ENCODE assay signal across 8 cellular contexts in the genomic region with DNA sequence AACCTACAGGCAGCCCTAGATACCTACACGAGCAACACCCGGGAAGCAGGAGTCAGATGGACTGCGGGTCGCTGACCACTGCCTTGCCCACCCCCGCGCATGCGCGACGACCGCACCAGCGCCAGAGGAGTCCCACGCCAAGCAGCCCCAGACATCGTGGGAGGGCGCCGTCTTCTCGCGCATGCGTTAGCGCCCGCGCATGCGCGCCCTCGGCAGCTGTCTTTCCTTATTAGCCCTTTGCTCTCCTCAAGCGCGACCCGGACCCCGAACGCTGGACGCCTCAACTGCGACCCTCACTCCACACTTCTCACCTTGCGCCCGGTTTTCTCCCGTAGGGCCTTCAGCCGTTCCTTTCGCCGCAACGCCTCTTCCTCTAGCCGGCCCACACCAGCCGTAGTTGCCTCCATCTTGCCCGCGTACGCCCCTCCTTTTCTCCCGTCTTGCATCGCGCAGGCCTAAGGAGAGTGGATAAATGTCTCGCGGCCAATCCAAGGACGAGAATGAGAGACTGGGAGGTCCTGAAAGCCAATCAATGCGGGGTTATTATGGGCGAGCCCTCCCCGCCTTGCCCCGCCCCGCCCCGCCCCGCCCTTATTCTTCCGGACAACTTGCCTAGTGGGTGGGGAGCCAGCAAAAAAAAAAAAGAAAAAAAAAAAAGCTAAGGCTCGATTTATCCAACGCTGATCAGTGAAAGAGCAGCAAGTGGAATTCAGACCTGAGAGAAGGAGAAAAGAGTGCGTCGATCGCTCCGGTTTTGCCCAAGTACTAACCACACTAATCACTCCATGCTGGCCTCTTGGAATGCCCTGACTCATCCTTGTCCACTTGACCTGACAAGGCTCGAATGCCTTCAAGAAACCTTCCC. TPM values are rescaled to one million over a fixed set of nuclear protein-coding genes. Genes with fewer than 3 reads are reported as not detected.
DNase-seq lines count a peak whose midpoint lies in the region; ATAC-seq and TF ChIP-seq lines count a peak whose summit lies in the region.

A gene (minus strand): TSS at position 420 of the 865 bp plus-strand sequence. CDS start 13 bp downstream, at position 407.

- peak within 1 kb of the TSS; percentile 99 for H3K27ac Mint-ChIP-seq in chondrocyte (ENCODE audit: unreplicated experiment)

- no peaks in the 10 kb centered on the region for H3K36me3 Mint-ChIP-seq in chondrocyte (ENCODE audit: low read depth)

- peaks cover 58% of the 10 kb centered on the region for H3K4me1 Mint-ChIP-seq in chondrocyte (ENCODE audit: low read depth)

- peak within 1 kb of the TSS; percentile 56 for H3K4me3 ChIP-seq in kidney epithelial cell (ENCODE audit: low read depth, low read length)

- ATAC-seq in GM19043 (IDR thresholded peaks at IDR 0.05; ENCODE audit: low read depth, unreplicated experiment) (peak; percentile 58), HG03378 (IDR thresholded peaks at IDR 0.05; ENCODE audit: unreplicated experiment) (peak; percentile 57)

- H3K36me3 ChIP-seq in kidney epithelial cell (ENCODE audit: control insufficient read depth, insufficient read depth, low read length) = no peaks in the 10 kb centered on the region

- TF ChIP-seq CTCF in AG09319 (IDR thresholded peaks at IDR 0.05; ENCODE audit: low read depth, low read length) (no peak), chondrocyte (IDR thresholded peaks at IDR 0.05) (no peak), kidney epithelial cell (IDR thresholded peaks at IDR 0.05; ENCODE audit: insufficient read depth, low read length, poor library complexity, severe bottlenecking) (no peak)

- H3K27me3 Mint-ChIP-seq in chondrocyte (ENCODE audit: low read depth) = no peaks in the 10 kb centered on the region

- no peaks in the 10 kb centered on the region for H3K27me3 ChIP-seq in kidney epithelial cell (ENCODE audit: control insufficient read depth, insufficient read depth, low read length)

- H3K9me3 Mint-ChIP-seq in chondrocyte (ENCODE audit: low read depth) = no peaks in the 10 kb centered on the region

- DNase-seq in AG09319 (ENCODE audit: extremely low read depth, low read depth) = peak; percentile 98
- peak; percentile 83 for DNase-seq in NCI-H510A (lab: John Stamatoyannopoulos, UW)
- peak; percentile 82 to 86 for DNase-seq in activated CD4-positive, alpha-beta T cell treated with anti-CD3 and anti-CD28 coated beads for 24 hours (ENCODE audit: low read depth in 2 of 2)
- DNase-seq in chondrocyte (ENCODE audit: low spot score) = peak; percentile 97
- DNase-seq in kidney epithelial cell (ENCODE audit: low read depth) = peak; percentile 99
- peak; percentile 89 for DNase-seq in stimulated activated CD4-positive, alpha-beta T cell treated with anti-CD3 and anti-CD28 coated beads, Interleukin-15, amount 100 ng/mL, for 48 hours (ENCODE audit: low read depth in 2 of 2)

- H3K4me3 Mint-ChIP-seq in chondrocyte (ENCODE audit: unreplicated experiment) = peak within 1 kb of the TSS; percentile 90

RNA-seq across cellular contexts. Expression of the gene that starts here (rescaled TPM):
- total RNA-seq in chondrocyte = 21.8 to 23.3 TPM (median 22.3 TPM) in 3 replicates
- total RNA-seq in kidney epithelial cell = 33.0 and 33.3 TPM in 2 replicates

Comparison
In these comparisons a context has a peak if more than half of its experiments do, and no peak if none do; other contexts are left out.
1. Peak in every context shown above with its lines: DNase-seq, ATAC-seq and H3K4me3 ChIP-seq.